8 cellular contexts compared by ENCODE assay signal in genomic region chr17:10646393-10646990, GRCh38. TPM values are rescaled to one million over a fixed set of nuclear protein-coding genes. Genes with fewer than 3 reads are reported as not detected.
DNase-seq lines count a peak whose midpoint lies in the region; ATAC-seq, FAIRE-seq and TF ChIP-seq lines count a peak whose summit lies in the region.

No MANE protein-coding gene starts in this region.

- ATAC-seq in activated T-helper 17 cell treated with anti-CD3 and anti-CD28 coated beads, Interleukin-2, amount 50 U/mL, for 72 hours (replicated peaks), result peak; percentile 46
- peak; percentile 73 for ATAC-seq in thoracic aorta (ENCODE audit: insufficient number of reproducible peaks, low FRiP score, low read depth)
- ATAC-seq in HG02840 (IDR thresholded peaks at IDR 0.05; ENCODE audit: low FRiP score, unreplicated experiment), result no peak

- H3K4me3 ChIP-seq in foreskin fibroblast (ENCODE audit: low read depth in 1 of 2, low read length in 2 of 2) (no peak overlapping the region), osteoblast (ENCODE audit: insufficient read depth, low read length) (no peak overlapping the region), thoracic aorta (no peak overlapping the region)

- FAIRE-seq in HTR-8/SVneo (lab: Jason Lieb, UNC), result no peak

- peak overlapping the region; percentile 34 for H3K4me2 ChIP-seq in osteoblast (ENCODE audit: insufficient read depth, low read length)

- DNase-seq in HTR-8/SVneo (ENCODE audit: insufficient read length, low spot score), result peak; percentile 61
- DNase-seq in RPMI7951 (ENCODE audit: low read depth), result peak; percentile 53
- DNase-seq in foreskin fibroblast, result peak; percentile 42 to 86
- DNase-seq in osteoblast (ENCODE audit: insufficient read length, low spot score, missing footprints), result peak; percentile 84
- peak; percentile 12 for DNase-seq in thoracic aorta (ENCODE audit: low spot score)

- H3K4me1 ChIP-seq in osteoblast (ENCODE audit: insufficient read depth, low read length) (no peaks in the 10 kb centered on the region), thoracic aorta (ENCODE audit: control insufficient read depth in 1 of 2, low read depth in 2 of 2) (peaks cover 0 to 3% of the 10 kb centered on the region in 2 donors)

- no peaks in the 10 kb centered on the region for H3K27me3 Mint-ChIP-seq in activated T-helper 17 cell treated with anti-CD3 and anti-CD28 coated beads, Interleukin-2, amount 50 U/mL, for 72 hours

- H3K9me3 ChIP-seq in osteoblast (ENCODE audit: low read depth, low read length) (no peaks in the 10 kb centered on the region), thoracic aorta (no peaks in the 10 kb centered on the region)

- no peak overlapping the region for H3K27ac Mint-ChIP-seq in activated T-helper 17 cell treated with anti-CD3 and anti-CD28 coated beads, Interleukin-2, amount 50 U/mL, for 72 hours

- H2AFZ ChIP-seq in osteoblast (ENCODE audit: low read length), result peak overlapping the region; percentile 78

- no peaks in the 10 kb centered on the region for H3K9me3 Mint-ChIP-seq in activated T-helper 17 cell treated with anti-CD3 and anti-CD28 coated beads, Interleukin-2, amount 50 U/mL, for 72 hours

- no peak overlapping the region for H3K4me3 Mint-ChIP-seq in activated T-helper 17 cell treated with anti-CD3 and anti-CD28 coated beads, Interleukin-2, amount 50 U/mL, for 72 hours

- no peaks in the 10 kb centered on the region for H4K20me1 ChIP-seq in osteoblast (ENCODE audit: insufficient read depth, low read length)

- TF ChIP-seq CTCF in GM12872 (IDR thresholded peaks at IDR 0.05; ENCODE audit: insufficient read depth, low read depth, low read length), result peak; percentile 88
- TF ChIP-seq CTCF in foreskin fibroblast (IDR thresholded peaks at IDR 0.05; ENCODE audit: low read depth, low read length), result peak; percentile 90
- TF ChIP-seq CTCF in osteoblast (IDR thresholded peaks at IDR 0.05; ENCODE audit: extremely low read depth, low read depth, low read length), result peak; percentile 88
- TF ChIP-seq CTCF in thoracic aorta (IDR thresholded peaks at IDR 0.05), result peak; percentile 86

- no peaks in the 10 kb centered on the region for H3K79me2 ChIP-seq in osteoblast (ENCODE audit: insufficient read depth, low read length)

- no peaks in the 10 kb centered on the region for H3K4me1 Mint-ChIP-seq in activated T-helper 17 cell treated with anti-CD3 and anti-CD28 coated beads, Interleukin-2, amount 50 U/mL, for 72 hours

- H3K27me3 ChIP-seq in osteoblast (ENCODE audit: insufficient read depth, low read length), result no peaks in the 10 kb centered on the region
- H3K27me3 ChIP-seq in thoracic aorta (replicated peaks; ENCODE audit: insufficient read depth), result no peaks in the 10 kb centered on the region

- H3K36me3 Mint-ChIP-seq in activated T-helper 17 cell treated with anti-CD3 and anti-CD28 coated beads, Interleukin-2, amount 50 U/mL, for 72 hours (ENCODE audit: low read depth), result peaks cover 25% of the 10 kb centered on the region

- H3K27ac ChIP-seq in osteoblast (ENCODE audit: low read depth, low read length) (no peak overlapping the region), thoracic aorta (no peak overlapping the region)

- H3K36me3 ChIP-seq in osteoblast (ENCODE audit: insufficient read depth, low read length) (peaks cover 3% of the 10 kb centered on the region), thoracic aorta (peaks cover 6% of the 10 kb centered on the region)

RNA-seq across cellular contexts. Expression of gene MYH3, which starts 10.6 kb away (rescaled TPM):
- total RNA-seq in RPMI7951 (2014; rRNA removed; shearing (Covaris generic)), result 0.12 and 3.8 TPM in 2 replicates
- total RNA-seq in activated T-helper 17 cell treated with anti-CD3 and anti-CD28 coated beads, Interleukin-2, amount 50 U/mL, for 72 hours, result 1 to 10 TPM; 1.6 to 3.0 TPM
- total RNA-seq in osteoblast, result 0.88 and 1.8 TPM in 2 replicates
- 1 to 10 TPM; 3.0 to 7.1 TPM for total RNA-seq in thoracic aorta

RNA-seq across cellular contexts. Expression of gene SCO1, which starts 50.8 kb away (rescaled TPM):
- total RNA-seq in RPMI7951 (2014; rRNA removed; shearing (Covaris generic)), result 19.1 and 25.7 TPM in 2 replicates
- 10 to 100 TPM; 18.3 to 38.6 TPM for total RNA-seq in activated T-helper 17 cell treated with anti-CD3 and anti-CD28 coated beads, Interleukin-2, amount 50 U/mL, for 72 hours
- 16.5 and 18.8 TPM in 2 replicates for total RNA-seq in osteoblast
- total RNA-seq in thoracic aorta, result 10 to 100 TPM; 17.9 to 32.5 TPM

RNA-seq across cellular contexts. Expression of gene ADPRM, which starts 50.9 kb away (rescaled TPM):
- 6.0 and 8.9 TPM in 2 replicates for total RNA-seq in RPMI7951 (2014; rRNA removed; shearing (Covaris generic))
- total RNA-seq in activated T-helper 17 cell treated with anti-CD3 and anti-CD28 coated beads, Interleukin-2, amount 50 U/mL, for 72 hours, result 10 to 100 TPM; 10.9 to 11.4 TPM
- 17.4 and 22.1 TPM in 2 replicates for total RNA-seq in osteoblast
- total RNA-seq in thoracic aorta, result 10 to 100 TPM in 1 of 2 donors, 1 to 10 TPM in 1; 6.9 to 13.6 TPM

Comparison
In these comparisons a context has a peak if more than half of its experiments do, and no peak if none do; other contexts are left out.
1. DNase-seq: peak in every context shown above with its lines; median percentile 84 in osteoblast; 64 in foreskin fibroblast; 61 in HTR-8/SVneo; 53 in RPMI7951; 12 in thoracic aorta.